In genomic region chr11:116426761-116427160, GRCh38 we compare ENCODE assay signal across 4 cellular contexts.
TF ChIP-seq lines count a peak whose summit lies in the region.

No MANE protein-coding gene starts in this region.

TF ChIP-seq in SK-N-SH treated with all-trans-retinoic acid at 6 μM for 48 hours, 23 proteins besides CTCF, POLR2A, EP300 and RAD21:
- TF ChIP-seq TSHZ2 (CRISPR knock-in tag; IDR thresholded peaks at IDR 0.05) (no peak), ZFP3 (CRISPR knock-in tag; IDR thresholded peaks at IDR 0.05) (peak; percentile 24; the same call in 1 of the 2 replicates)

TF ChIP-seq in SK-N-SH, 30 proteins besides CTCF, POLR2A, EP300 and RAD21 (continues in another document):
- no peak for TF ChIP-seq GATA2 (CRISPR knock-in tag; IDR thresholded peaks at IDR 0.05)
- TF ChIP-seq TCF12 (IDR thresholded peaks at IDR 0.05), result no peak
- TF ChIP-seq RXRA (IDR thresholded peaks at IDR 0.05; ENCODE audit: borderline replicate concordance, low read depth), result no peak
- TF ChIP-seq TAF1 (IDR thresholded peaks at IDR 0.05; ENCODE audit: borderline replicate concordance, low read depth, low read length), result no peak
- TF ChIP-seq, protein P1, sequence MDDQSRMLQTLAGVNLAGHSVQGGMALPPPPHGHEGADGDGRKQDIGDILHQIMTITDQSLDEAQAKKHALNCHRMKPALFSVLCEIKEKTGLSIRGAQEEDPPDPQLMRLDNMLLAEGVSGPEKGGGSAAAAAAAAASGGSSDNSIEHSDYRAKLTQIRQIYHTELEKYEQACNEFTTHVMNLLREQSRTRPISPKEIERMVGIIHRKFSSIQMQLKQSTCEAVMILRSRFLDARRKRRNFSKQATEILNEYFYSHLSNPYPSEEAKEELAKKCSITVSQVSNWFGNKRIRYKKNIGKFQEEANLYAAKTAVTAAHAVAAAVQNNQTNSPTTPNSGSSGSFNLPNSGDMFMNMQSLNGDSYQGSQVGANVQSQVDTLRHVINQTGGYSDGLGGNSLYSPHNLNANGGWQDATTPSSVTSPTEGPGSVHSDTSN (IDR thresholded peaks at IDR 0.05), result no peak
- no peak for TF ChIP-seq FOXM1 (IDR thresholded peaks at IDR 0.05; ENCODE audit: low read depth)
- TF ChIP-seq MEF2A (IDR thresholded peaks at IDR 0.05; ENCODE audit: borderline replicate concordance, low read depth), result no peak
- TF ChIP-seq, protein P2, sequence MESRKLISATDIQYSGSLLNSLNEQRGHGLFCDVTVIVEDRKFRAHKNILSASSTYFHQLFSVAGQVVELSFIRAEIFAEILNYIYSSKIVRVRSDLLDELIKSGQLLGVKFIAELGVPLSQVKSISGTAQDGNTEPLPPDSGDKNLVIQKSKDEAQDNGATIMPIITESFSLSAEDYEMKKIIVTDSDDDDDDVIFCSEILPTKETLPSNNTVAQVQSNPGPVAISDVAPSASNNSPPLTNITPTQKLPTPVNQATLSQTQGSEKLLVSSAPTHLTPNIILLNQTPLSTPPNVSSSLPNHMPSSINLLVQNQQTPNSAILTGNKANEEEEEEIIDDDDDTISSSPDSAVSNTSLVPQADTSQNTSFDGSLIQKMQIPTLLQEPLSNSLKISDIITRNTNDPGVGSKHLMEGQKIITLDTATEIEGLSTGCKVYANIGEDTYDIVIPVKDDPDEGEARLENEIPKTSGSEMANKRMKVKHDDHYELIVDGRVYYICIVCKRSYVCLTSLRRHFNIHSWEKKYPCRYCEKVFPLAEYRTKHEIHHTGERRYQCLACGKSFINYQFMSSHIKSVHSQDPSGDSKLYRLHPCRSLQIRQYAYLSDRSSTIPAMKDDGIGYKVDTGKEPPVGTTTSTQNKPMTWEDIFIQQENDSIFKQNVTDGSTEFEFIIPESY (IDR thresholded peaks at IDR 0.05; ENCODE audit: borderline replicate concordance, low read depth), result no peak
- TF ChIP-seq, protein P3, sequence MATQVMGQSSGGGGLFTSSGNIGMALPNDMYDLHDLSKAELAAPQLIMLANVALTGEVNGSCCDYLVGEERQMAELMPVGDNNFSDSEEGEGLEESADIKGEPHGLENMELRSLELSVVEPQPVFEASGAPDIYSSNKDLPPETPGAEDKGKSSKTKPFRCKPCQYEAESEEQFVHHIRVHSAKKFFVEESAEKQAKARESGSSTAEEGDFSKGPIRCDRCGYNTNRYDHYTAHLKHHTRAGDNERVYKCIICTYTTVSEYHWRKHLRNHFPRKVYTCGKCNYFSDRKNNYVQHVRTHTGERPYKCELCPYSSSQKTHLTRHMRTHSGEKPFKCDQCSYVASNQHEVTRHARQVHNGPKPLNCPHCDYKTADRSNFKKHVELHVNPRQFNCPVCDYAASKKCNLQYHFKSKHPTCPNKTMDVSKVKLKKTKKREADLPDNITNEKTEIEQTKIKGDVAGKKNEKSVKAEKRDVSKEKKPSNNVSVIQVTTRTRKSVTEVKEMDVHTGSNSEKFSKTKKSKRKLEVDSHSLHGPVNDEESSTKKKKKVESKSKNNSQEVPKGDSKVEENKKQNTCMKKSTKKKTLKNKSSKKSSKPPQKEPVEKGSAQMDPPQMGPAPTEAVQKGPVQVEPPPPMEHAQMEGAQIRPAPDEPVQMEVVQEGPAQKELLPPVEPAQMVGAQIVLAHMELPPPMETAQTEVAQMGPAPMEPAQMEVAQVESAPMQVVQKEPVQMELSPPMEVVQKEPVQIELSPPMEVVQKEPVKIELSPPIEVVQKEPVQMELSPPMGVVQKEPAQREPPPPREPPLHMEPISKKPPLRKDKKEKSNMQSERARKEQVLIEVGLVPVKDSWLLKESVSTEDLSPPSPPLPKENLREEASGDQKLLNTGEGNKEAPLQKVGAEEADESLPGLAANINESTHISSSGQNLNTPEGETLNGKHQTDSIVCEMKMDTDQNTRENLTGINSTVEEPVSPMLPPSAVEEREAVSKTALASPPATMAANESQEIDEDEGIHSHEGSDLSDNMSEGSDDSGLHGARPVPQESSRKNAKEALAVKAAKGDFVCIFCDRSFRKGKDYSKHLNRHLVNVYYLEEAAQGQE (IDR thresholded peaks at IDR 0.05; ENCODE audit: low read depth, low read length), result no peak
- no peak for TF ChIP-seq JUND (IDR thresholded peaks at IDR 0.05)
- no peak for TF ChIP-seq YY1 (IDR thresholded peaks at IDR 0.05; ENCODE audit: low read depth)
- no peak for TF ChIP-seq RCOR1 (IDR thresholded peaks at IDR 0.05; ENCODE audit: low read length)
- no peak for TF ChIP-seq FOSL2 (IDR thresholded peaks at IDR 0.05; ENCODE audit: borderline replicate concordance, low read depth)

TF ChIP-seq in HepG2, 621 proteins besides CTCF, POLR2A, EP300 and RAD21:
- TF ChIP-seq ZFP82 (CRISPR knock-in tag; IDR thresholded peaks at IDR 0.05; ENCODE audit: borderline replicate concordance), result 0 out of 2 replicates have a peak, but pooled peaks have one; percentile 32
- TF ChIP-seq ZNF768 (CRISPR knock-in tag; IDR thresholded peaks at IDR 0.05), result peak; percentile 88; the same call in 1 of the 2 replicates
- TF ChIP-seq STAT5B (CRISPR knock-in tag; IDR thresholded peaks at IDR 0.05), result no peak
- 0 out of 2 replicates have a peak, but pooled peaks have one; percentile 24 for TF ChIP-seq ADNP (CRISPR knock-in tag; IDR thresholded peaks at IDR 0.05)
- TF ChIP-seq PRMT3 (CRISPR knock-in tag; IDR thresholded peaks at IDR 0.05; ENCODE audit: borderline replicate concordance, low read depth), result no peak
- TF ChIP-seq ZNF33A (CRISPR knock-in tag; IDR thresholded peaks at IDR 0.05; ENCODE audit: borderline replicate concordance), result 0 out of 2 replicates have a peak, but pooled peaks have one; percentile 43
- TF ChIP-seq ZMYM3 (CRISPR knock-in tag; IDR thresholded peaks at IDR 0.05), result 0 out of 2 replicates have a peak, but pooled peaks have one; percentile 77
- 0 out of 2 replicates have a peak, but pooled peaks have one; percentile 34 for TF ChIP-seq HDAC1 (CRISPR knock-in tag; IDR thresholded peaks at IDR 0.05)

TF ChIP-seq in H1, 55 proteins besides CTCF, POLR2A, EP300 and RAD21:
- peak; percentile 34; the same call in 1 of the 2 replicates for TF ChIP-seq KDM1A (IDR thresholded peaks at IDR 0.05; ENCODE audit: borderline replicate concordance, low read length)
- TF ChIP-seq CHD2 (IDR thresholded peaks at IDR 0.05; ENCODE audit: low read length), result no peak
